Comparison of ENCODE assay signal across 30 cellular contexts in genomic region chr16:51374790-51375189, GRCh38.
"Had no signal": no experiment of that assay in that cellular context is flagged by ENCODE, and none has a peak within 500 bp of the region (broad histone marks: within the 10 kb centered on the region; RNA-seq: fewer than 3 reads in every experiment).

No MANE protein-coding gene starts in this region.

- H3K27ac Mint-ChIP-seq: naive thymus-derived CD4-positive, alpha-beta T cell; natural killer cell; nephron; neural progenitor cell; progenitor cell of endocrine pancreas; stimulated activated memory B cell treated with anti-CD40 and anti-IgM and Interleukin-4, amounts not matched to agents 10 μg/mL and 1 μg/mL and 100 μg/mL, for 72 hours; stimulated activated naive CD8-positive, alpha-beta T cell treated with anti-CD3 and anti-CD28 coated beads, Interleukin-15, Interleukin-2, amounts not matched to agents 100 ng/mL and 50 ng/mL, for 24 hours had no signal

- H3K4me1 ChIP-seq: parathyroid adenoma, psoas muscle, spleen, stomach, thyroid gland, tibial nerve, upper lobe of left lung, vagina had no signal

- DNase-seq: naive thymus-derived CD4-positive, alpha-beta T cell; natural killer cell; nucleus accumbens; posterior cingulate gyrus; psoas muscle; right cardiac atrium; spleen; stimulated activated CD4-positive, alpha-beta T cell treated with anti-CD3 and anti-CD28 coated beads, Interleukin-12 subunit alpha, Interleukin-12 subunit beta, amount 100 ng/mL, for 4 hours; stimulated activated CD4-positive, alpha-beta T cell treated with anti-CD3 and anti-CD28 coated beads, Interleukin-1b, Interleukin-23, amount 100 ng/mL, for 48 hours; stimulated activated CD4-positive, alpha-beta T cell treated with anti-CD3 and anti-CD28 coated beads, Interleukin-4, amount 100 ng/mL, for 1 hour; stimulated activated CD4-positive, alpha-beta T cell treated with anti-CD3 and anti-CD28 coated beads, Interleukin-4, amount 100 ng/mL, for 4 hours; stimulated activated CD8-positive, alpha-beta memory T cell treated with anti-CD3 and anti-CD28 coated beads, Interleukin-4, amount 100 ng/mL, for 48 hours; stimulated activated naive CD4-positive, alpha-beta T cell; stomach; thyroid gland; upper lobe of left lung had no signal

- H2AFZ ChIP-seq: neural progenitor cell, parathyroid adenoma had no signal

- H3K36me3 Mint-ChIP-seq: naive thymus-derived CD4-positive, alpha-beta T cell; natural killer cell; stimulated activated memory B cell treated with anti-CD40 and anti-IgM and Interleukin-4, amounts not matched to agents 10 μg/mL and 1 μg/mL and 100 μg/mL, for 72 hours had no signal

- FAIRE-seq: urothelium cell line had no signal

- H3K9me3 Mint-ChIP-seq: nephron had no signal

- H3K4me3 Mint-ChIP-seq: naive thymus-derived CD4-positive, alpha-beta T cell; natural killer cell; nephron; stimulated activated memory B cell treated with anti-CD40 and anti-IgM and Interleukin-4, amounts not matched to agents 10 μg/mL and 1 μg/mL and 100 μg/mL, for 72 hours; stimulated activated naive CD8-positive, alpha-beta T cell treated with anti-CD3 and anti-CD28 coated beads, Interleukin-15, Interleukin-2, amounts not matched to agents 100 ng/mL and 50 ng/mL, for 24 hours had no signal

- H3K27me3 ChIP-seq: neural progenitor cell, neutrophil, spleen, stomach, thyroid gland, tibial nerve, upper lobe of left lung, vagina had no signal

- H3K4me3 ChIP-seq: neural progenitor cell, psoas muscle, skin epidermis, smooth muscle cell, spleen, stomach, thoracic aorta, thyroid gland, tibial nerve, upper lobe of left lung, vagina had no signal

- H3K79me2 ChIP-seq: parathyroid adenoma had no signal

- ATAC-seq: naive thymus-derived CD4-positive, alpha-beta T cell; natural killer cell; psoas muscle; right cardiac atrium; sciatic nerve; stimulated activated memory B cell treated with anti-CD40 and anti-IgM and Interleukin-4, amounts not matched to agents 10 μg/mL and 1 μg/mL and 100 μg/mL, for 72 hours had no signal

- H3K4me2 ChIP-seq: neural progenitor cell, smooth muscle cell had no signal

- H3K36me3 ChIP-seq: neural progenitor cell, neutrophil, spleen, stomach, thoracic aorta, thyroid gland, tibial nerve, upper lobe of left lung, vagina had no signal

- H3K4me1 Mint-ChIP-seq: naive thymus-derived CD4-positive, alpha-beta T cell; natural killer cell; nephron; stimulated activated memory B cell treated with anti-CD40 and anti-IgM and Interleukin-4, amounts not matched to agents 10 μg/mL and 1 μg/mL and 100 μg/mL, for 72 hours had no signal

- H3K27me3 Mint-ChIP-seq: naive thymus-derived CD4-positive, alpha-beta T cell; stimulated activated memory B cell treated with anti-CD40 and anti-IgM and Interleukin-4, amounts not matched to agents 10 μg/mL and 1 μg/mL and 100 μg/mL, for 72 hours; stimulated activated naive CD8-positive, alpha-beta T cell treated with anti-CD3 and anti-CD28 coated beads, Interleukin-15, Interleukin-2, amounts not matched to agents 100 ng/mL and 50 ng/mL, for 24 hours had no signal

- H3K27ac ChIP-seq: neural progenitor cell, neutrophil, parathyroid adenoma, psoas muscle, skin epidermis, spleen, stomach, thoracic aorta, thyroid gland, tibial nerve, upper lobe of left lung, vagina had no signal

- H3K9ac ChIP-seq: neural progenitor cell, parathyroid adenoma had no signal

- H3K9me3 ChIP-seq: neutrophil, psoas muscle, stomach, thoracic aorta, thyroid gland, tibial nerve, upper lobe of left lung, vagina had no signal
